In the genomic region with DNA sequence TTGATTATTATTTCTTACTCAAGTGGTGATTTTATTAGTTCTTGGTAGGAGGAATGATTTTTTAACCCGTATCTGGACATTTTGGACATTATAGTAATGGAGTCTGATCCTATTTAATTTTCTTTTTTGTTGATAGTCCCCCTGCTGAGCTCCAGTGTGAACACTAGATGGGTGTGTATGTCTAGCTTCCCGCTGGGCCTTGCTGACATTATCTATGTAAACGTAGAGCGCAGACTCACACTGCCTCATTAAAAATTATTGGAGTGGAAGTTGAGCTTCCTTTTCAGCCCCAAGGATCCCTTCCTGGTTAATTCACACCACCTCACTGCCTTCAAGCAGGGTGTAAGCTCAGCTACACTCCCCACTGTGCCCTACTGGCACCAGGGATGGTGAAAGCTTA, we compare ENCODE assay signal across 19 cellular contexts.
"Had no signal": no experiment of that assay in that cellular context is flagged by ENCODE, and none has a peak within 500 bp of the region (broad histone marks: within the 10 kb centered on the region; RNA-seq: fewer than 3 reads in every experiment).

No MANE protein-coding gene starts in this region.

- H3K36me3 ChIP-seq: adrenal gland, cardiac muscle cell, thyroid gland had no signal

- H3K4me1 ChIP-seq: adrenal gland, thyroid gland had no signal

- H3K9me3 ChIP-seq: adrenal gland, thyroid gland had no signal

- DNase-seq: activated CD4-positive, alpha-beta T cell treated with anti-CD3 and anti-CD28 coated beads for 48 hours; activated CD8-positive, alpha-beta memory T cell treated with anti-CD3 and anti-CD28 coated beads, Interleukin-2, amount 50 U/mL, for 4 hours; activated CD8-positive, alpha-beta T cell treated with anti-CD3 and anti-CD28 coated beads for 36 hours; activated effector memory CD4-positive, alpha-beta T cell treated with anti-CD3 and anti-CD28 coated beads, Interleukin-2, amount 50 U/mL, for 16 hours; activated T-cell treated with anti-CD3 and anti-CD28 coated beads, Interleukin-2, amount 50 U/mL, for 48 hours; adrenal gland; hypothalamus; kidney; left ventricle myocardium superior; mesendoderm; nephron progenitor cell; occipital lobe; stimulated activated CD4-positive, alpha-beta T cell treated with anti-CD3 and anti-CD28 coated beads, Interleukin-2, amount 100 ng/mL, for 48 hours; stimulated activated naive B cell treated with anti-CD40 and anti-IgM and Interleukin-4, amounts not matched to agents 10 μg/mL and 1 μg/mL and 100 μg/mL, for 72 hours; thyroid gland had no signal

- H3K4me3 ChIP-seq: adrenal gland, cardiac muscle cell, thyroid gland had no signal

- H3K9me3 Mint-ChIP-seq: activated CD8-positive, alpha-beta T cell treated with anti-CD3 and anti-CD28 coated beads for 36 hours; activated naive CD4-positive, alpha-beta T cell treated with anti-CD3 and anti-CD28 coated beads, Interleukin-2, amount 50 U/mL, for 24 hours; stimulated activated naive B cell treated with anti-CD40 and anti-IgM and Interleukin-4, amounts not matched to agents 10 μg/mL and 1 μg/mL and 100 μg/mL, for 72 hours; WTC11 had no signal

- H3K27me3 Mint-ChIP-seq: activated naive CD4-positive, alpha-beta T cell treated with anti-CD3 and anti-CD28 coated beads, Interleukin-2, amount 50 U/mL, for 24 hours had no signal

- H3K27me3 ChIP-seq: adrenal gland, cardiac muscle cell, thyroid gland had no signal

- H3K36me3 Mint-ChIP-seq: activated naive CD4-positive, alpha-beta T cell treated with anti-CD3 and anti-CD28 coated beads, Interleukin-2, amount 50 U/mL, for 24 hours; stimulated activated naive B cell treated with anti-CD40 and anti-IgM and Interleukin-4, amounts not matched to agents 10 μg/mL and 1 μg/mL and 100 μg/mL, for 72 hours; WTC11 had no signal

- H3K4me1 Mint-ChIP-seq: activated naive CD4-positive, alpha-beta T cell treated with anti-CD3 and anti-CD28 coated beads, Interleukin-2, amount 50 U/mL, for 24 hours; stimulated activated naive B cell treated with anti-CD40 and anti-IgM and Interleukin-4, amounts not matched to agents 10 μg/mL and 1 μg/mL and 100 μg/mL, for 72 hours had no signal

- H3K4me3 Mint-ChIP-seq: activated CD8-positive, alpha-beta T cell treated with anti-CD3 and anti-CD28 coated beads for 36 hours; activated naive CD4-positive, alpha-beta T cell treated with anti-CD3 and anti-CD28 coated beads, Interleukin-2, amount 50 U/mL, for 24 hours; nephron progenitor cell; stimulated activated naive B cell treated with anti-CD40 and anti-IgM and Interleukin-4, amounts not matched to agents 10 μg/mL and 1 μg/mL and 100 μg/mL, for 72 hours; WTC11 had no signal

- ATAC-seq: activated CD8-positive, alpha-beta T cell treated with anti-CD3 and anti-CD28 coated beads for 36 hours; esophagus mucosa; left ventricle myocardium superior; stimulated activated naive B cell treated with anti-CD40 and anti-IgM and Interleukin-4, amounts not matched to agents 10 μg/mL and 1 μg/mL and 100 μg/mL, for 72 hours; WTC11 had no signal

- H3K27ac ChIP-seq: adrenal gland, cardiac muscle cell, thyroid gland had no signal

- H3K27ac Mint-ChIP-seq: activated CD8-positive, alpha-beta T cell treated with anti-CD3 and anti-CD28 coated beads for 36 hours; activated naive CD4-positive, alpha-beta T cell treated with anti-CD3 and anti-CD28 coated beads, Interleukin-2, amount 50 U/mL, for 24 hours; nephron progenitor cell; stimulated activated naive B cell treated with anti-CD40 and anti-IgM and Interleukin-4, amounts not matched to agents 10 μg/mL and 1 μg/mL and 100 μg/mL, for 72 hours; WTC11 had no signal
